Comparison of ENCODE assay signal across 29 cellular contexts in the genomic region with DNA sequence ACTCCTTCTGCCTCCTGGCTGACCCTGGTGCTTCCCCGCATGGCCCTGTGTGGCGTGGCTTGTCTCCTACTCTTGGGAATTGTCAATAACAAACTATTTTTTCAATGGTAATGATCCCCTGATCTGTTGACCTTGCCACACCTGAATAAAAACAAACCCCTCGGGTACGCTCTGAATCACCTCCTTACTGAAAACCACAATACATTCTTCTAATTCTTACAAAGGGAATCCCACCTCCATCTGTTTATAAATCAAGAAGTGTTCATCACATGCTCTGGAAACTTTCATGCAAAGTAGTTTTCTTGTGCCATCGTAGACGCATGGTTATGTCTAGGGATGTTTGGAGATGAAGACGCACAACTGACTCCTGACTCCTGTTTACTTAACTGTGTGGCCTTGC.
DNase-seq lines count a peak whose midpoint lies in the region; ATAC-seq and TF ChIP-seq lines count a peak whose summit lies in the region.
"Had no signal": no experiment of that assay in that cellular context is flagged by ENCODE, and none has a peak within 500 bp of the region (broad histone marks: within the 10 kb centered on the region; RNA-seq: fewer than 3 reads in every experiment).

No MANE protein-coding gene starts in this region.

- H4K20me1 ChIP-seq in PC-3 (ENCODE audit: low read length) (no peaks in the 10 kb centered on the region), mammary epithelial cell (ENCODE audit: insufficient read depth, low read length) (no peaks in the 10 kb centered on the region)
- H4K20me1 ChIP-seq: BLaER1 treated with 17β-estradiol and CSF1 and Interleukin-3, amounts not matched to agents 10 nM and 100 nM had no signal

- H4K91ac ChIP-seq in mesenchymal stem cell (ENCODE audit: low read length): no peak overlapping the region

- no peak overlapping the region for H2BK15ac ChIP-seq in mesenchymal stem cell (ENCODE audit: low read depth, poor library complexity, severe bottlenecking)

- no peaks in the 10 kb centered on the region for H3K79me1 ChIP-seq in mesenchymal stem cell (replicated peaks; ENCODE audit: low read length, poor library complexity, severe bottlenecking)

- 56% methylated on average over 7 of the region's 7 CpGs for WGBS in mammary epithelial cell (ENCODE audit: low coverage, missing lambda C conversion rate)
- WGBS in mesenchymal stem cell: 20% methylated on average over 7 of the region's 7 CpGs

- H3K36me3 Mint-ChIP-seq in activated CD4-positive, alpha-beta T cell treated with anti-CD3 and anti-CD28 coated beads, Interleukin-2, amount 10 ng/mL, durations not matched to agents 24 days and 14 days (ENCODE audit: low read depth): no peaks in the 10 kb centered on the region
- H3K36me3 Mint-ChIP-seq: activated naive CD8-positive, alpha-beta T cell had no signal

- no peak overlapping the region for H2BK12ac ChIP-seq in mesenchymal stem cell (ENCODE audit: low read length in 2 of 2)

- H2BK120ac ChIP-seq in mesenchymal stem cell (ENCODE audit: low read depth, low read length): no peak overlapping the region

- H3K4me1 Mint-ChIP-seq in activated CD4-positive, alpha-beta T cell treated with anti-CD3 and anti-CD28 coated beads, Interleukin-2, amount 10 ng/mL, durations not matched to agents 24 days and 14 days: no peaks in the 10 kb centered on the region
- H3K4me1 Mint-ChIP-seq: T-helper 17 cell had no signal

- H2AFZ ChIP-seq in PC-3 (ENCODE audit: low read length) (no peak overlapping the region), mammary epithelial cell (ENCODE audit: low read depth, low read length) (peak overlapping the region; percentile 53), mesenchymal stem cell (ENCODE audit: low read depth, low read length) (no peak overlapping the region)
- H2AFZ ChIP-seq: GM23248 had no signal

- H3K18ac ChIP-seq in mesenchymal stem cell (ENCODE audit: low read depth in 1 of 2, low read length in 2 of 2): no peak overlapping the region

- H3K9me3 ChIP-seq in PC-3 (ENCODE audit: low read length) (no peaks in the 10 kb centered on the region), mammary epithelial cell (replicated peaks; ENCODE audit: insufficient read depth, low read length) (no peaks in the 10 kb centered on the region), mesenchymal stem cell (ENCODE audit: control insufficient read depth, low read length) (no peaks in the 10 kb centered on the region)
- H3K9me3 ChIP-seq: body of pancreas, lower lobe of right lung, mucosa of descending colon, transverse colon had no signal

- H3K14ac ChIP-seq in mesenchymal stem cell (ENCODE audit: low read length in 2 of 2): no peak overlapping the region

- no peak overlapping the region for H3K4me3 ChIP-seq in PC-3 (ENCODE audit: low read length)
- no peak overlapping the region for H3K4me3 ChIP-seq in mammary epithelial cell (replicated peaks in 1 of 3; ENCODE audit: insufficient read depth in 1 of 3, low read depth in 2 of 3, low read length in 3 of 3)
- H3K4me3 ChIP-seq in mesenchymal stem cell (ENCODE audit: insufficient read depth in 1 of 2, low read depth in 1 of 2, low read length in 2 of 2): no peak overlapping the region
- H3K4me3 ChIP-seq: BLaER1 treated with 17β-estradiol and CSF1 and Interleukin-3, amounts not matched to agents 10 nM and 100 nM; body of pancreas; GM23248; lower lobe of right lung; mucosa of descending colon; transverse colon had no signal

- H3K9me2 ChIP-seq in PC-3 (replicated peaks; ENCODE audit: low read length): no peaks in the 10 kb centered on the region

- H3K36me3 ChIP-seq in PC-3 (ENCODE audit: low read depth, low read length) (no peaks in the 10 kb centered on the region), mammary epithelial cell (ENCODE audit: insufficient read depth, low read length) (no peaks in the 10 kb centered on the region), mesenchymal stem cell (ENCODE audit: control insufficient read depth in 1 of 2, insufficient read depth in 2 of 2, low read depth in 1 of 2, low read length in 2 of 2) (no peaks in the 10 kb centered on the region)
- H3K36me3 ChIP-seq: BLaER1 treated with 17β-estradiol and CSF1 and Interleukin-3, amounts not matched to agents 10 nM and 100 nM; lower lobe of right lung; transverse colon had no signal

- intact Hi-C loops in PC-3 (cut with micrococcal nuclease) (no loop called here), mammary epithelial cell (cut with micrococcal nuclease) (no loop called here)
- intact Hi-C loops in activated CD4-positive, alpha-beta T cell treated with anti-CD3 and anti-CD28 coated beads, Interleukin-2, amount 10 ng/mL, durations not matched to agents 24 days and 14 days (cut with micrococcal nuclease): no loop called here

- no peak overlapping the region for H3K27ac Mint-ChIP-seq in activated CD4-positive, alpha-beta T cell treated with anti-CD3 and anti-CD28 coated beads, Interleukin-2, amount 10 ng/mL, durations not matched to agents 24 days and 14 days
- H3K27ac Mint-ChIP-seq: activated CD8-positive, alpha-beta T cell treated with anti-CD3 and anti-CD28 coated beads, Interleukin-2, amount 10 ng/mL, durations not matched to agents 7 days and 5 days; activated naive CD8-positive, alpha-beta T cell; nephron; T-helper 17 cell had no signal

- no peak overlapping the region for H3K4me3 Mint-ChIP-seq in activated CD4-positive, alpha-beta T cell treated with anti-CD3 and anti-CD28 coated beads, Interleukin-2, amount 10 ng/mL, durations not matched to agents 24 days and 14 days
- H3K4me3 Mint-ChIP-seq: activated CD8-positive, alpha-beta T cell treated with anti-CD3 and anti-CD28 coated beads, Interleukin-2, amount 10 ng/mL, durations not matched to agents 7 days and 5 days; activated naive CD8-positive, alpha-beta T cell; nephron; T-helper 17 cell had no signal

- no peaks in the 10 kb centered on the region for H3K27me3 Mint-ChIP-seq in activated CD4-positive, alpha-beta T cell treated with anti-CD3 and anti-CD28 coated beads, Interleukin-2, amount 10 ng/mL, durations not matched to agents 24 days and 14 days
- H3K27me3 Mint-ChIP-seq: activated naive CD8-positive, alpha-beta T cell had no signal

- H3K4me2 ChIP-seq in PC-3 (ENCODE audit: low read length) (no peak overlapping the region), mammary epithelial cell (ENCODE audit: insufficient read depth, low read depth, low read length) (peak overlapping the region; percentile 28), mesenchymal stem cell (ENCODE audit: low read length, poor library complexity, severe bottlenecking) (no peak overlapping the region)
- H3K4me2 ChIP-seq: BLaER1 treated with 17β-estradiol and CSF1 and Interleukin-3, amounts not matched to agents 10 nM and 100 nM had no signal

- H2BK5ac ChIP-seq in mesenchymal stem cell (ENCODE audit: low read depth, low read length, poor library complexity, severe bottlenecking): no peak overlapping the region

- H3K9ac ChIP-seq in PC-3 (ENCODE audit: low read length) (no peak overlapping the region), mammary epithelial cell (ENCODE audit: insufficient read depth, low read length) (no peak overlapping the region), mesenchymal stem cell (ENCODE audit: low read length) (no peak overlapping the region)
- H3K9ac ChIP-seq: BLaER1 treated with 17β-estradiol and CSF1 and Interleukin-3, amounts not matched to agents 10 nM and 100 nM; GM23248 had no signal

- no peaks in the 10 kb centered on the region for H3K27me3 ChIP-seq in PC-3 (ENCODE audit: low read length)
- H3K27me3 ChIP-seq in mammary epithelial cell (ENCODE audit: insufficient read depth, low read length): no peaks in the 10 kb centered on the region
- H3K27me3 ChIP-seq in mesenchymal stem cell (ENCODE audit: control insufficient read depth in 1 of 2, insufficient read depth in 1 of 2, low read length in 2 of 2): peaks cover 0 to 4% of the 10 kb centered on the region in 2 experiments
- H3K27me3 ChIP-seq: BLaER1 treated with 17β-estradiol and CSF1 and Interleukin-3, amounts not matched to agents 10 nM and 100 nM; body of pancreas had no signal

- no peaks in the 10 kb centered on the region for H3F3A ChIP-seq in PC-3 (ENCODE audit: low read length, unreplicated experiment)

- no peak overlapping the region for H4K8ac ChIP-seq in mesenchymal stem cell (ENCODE audit: low read length)

- BruUV-seq in PC-3 (replicated peaks; lab: Mats Ljungman, UMichigan): no TSS peak
- no TSS peak for BruUV-seq in mammary epithelial cell (replicated peaks; lab: Mats Ljungman, UMichigan)

- in situ Hi-C loops in mammary epithelial cell (cut with MboI; ENCODE audit: low sequenced_read_pairs in 2 of 2): loop anchor here in 1 of 2 donors (25.0 kb wide), 1 partner anchor 423 kb away; no protein-coding TSS in a partner anchor

- POLR2A ChIA-PET in PC-3 (lab: Charles Lee; ENCODE audit: unreplicated experiment): no interaction called here

- H3K23ac ChIP-seq in mesenchymal stem cell (ENCODE audit: low read length in 2 of 2): no peak overlapping the region

- H3K79me2 ChIP-seq in PC-3 (ENCODE audit: low read length) (no peaks in the 10 kb centered on the region), mammary epithelial cell (ENCODE audit: insufficient read depth, low read length) (no peaks in the 10 kb centered on the region)

- no peak for ATAC-seq in PC-3
- no peak for ATAC-seq in HG03439 (IDR thresholded peaks at IDR 0.05; ENCODE audit: unreplicated experiment)
- ATAC-seq: activated CD8-positive, alpha-beta T cell treated with anti-CD3 and anti-CD28 coated beads, Interleukin-2, amount 10 ng/mL, durations not matched to agents 7 days and 5 days; body of pancreas; lower lobe of right lung; mucosa of descending colon; SK-N-SH treated with all-trans-retinoic acid at 6 μM for 48 hours; T-helper 17 cell had no signal

- TF ChIP-seq CTCF in PC-3 (conservative IDR thresholded peaks at IDR 0.05; ENCODE audit: low read depth, low read length) (no peak), mammary epithelial cell (conservative IDR thresholded peaks at IDR 0.05 in 1 of 2, IDR thresholded peaks at IDR 0.05 in 1 of 2; ENCODE audit: extremely low read depth in 1 of 2, insufficient read depth in 1 of 2, low read depth in 1 of 2, low read length in 2 of 2) (no peak)

- no peak overlapping the region for H3K27ac ChIP-seq in PC-3 (ENCODE audit: low read length)
- no peak overlapping the region for H3K27ac ChIP-seq in mammary epithelial cell (ENCODE audit: insufficient read depth, low read depth, low read length)
- no peak overlapping the region for H3K27ac ChIP-seq in mesenchymal stem cell (ENCODE audit: low read length, poor library complexity, severe bottlenecking)
- H3K27ac ChIP-seq: BLaER1 treated with 17β-estradiol and CSF1 and Interleukin-3, amounts not matched to agents 10 nM and 100 nM; body of pancreas; GM23248; lower lobe of right lung; transverse colon had no signal

- no peak overlapping the region for H2AK5ac ChIP-seq in mesenchymal stem cell (ENCODE audit: low read length, severe bottlenecking)

- no peaks in the 10 kb centered on the region for H3K9me3 Mint-ChIP-seq in activated CD4-positive, alpha-beta T cell treated with anti-CD3 and anti-CD28 coated beads, Interleukin-2, amount 10 ng/mL, durations not matched to agents 24 days and 14 days
- H3K9me3 Mint-ChIP-seq: nephron had no signal

- H3K4ac ChIP-seq in mesenchymal stem cell (ENCODE audit: low read depth in 1 of 2, low read length in 2 of 2): no peak overlapping the region

- CTCF ChIA-PET in PC-3 (lab: Charles Lee): no interaction called here
- CTCF ChIA-PET in mammary epithelial cell (lab: Charles Lee; ENCODE audit: low non-redundant PET): no interaction called here

- H3K4me1 ChIP-seq in PC-3 (ENCODE audit: insufficient read depth, low read length) (no peaks in the 10 kb centered on the region), mammary epithelial cell (ENCODE audit: insufficient read depth, low read length) (peaks cover 12% of the 10 kb centered on the region), mesenchymal stem cell (ENCODE audit: control insufficient read depth, insufficient read depth, low read depth, low read length) (peaks cover 14% of the 10 kb centered on the region)
- H3K4me1 ChIP-seq: BLaER1 treated with 17β-estradiol and CSF1 and Interleukin-3, amounts not matched to agents 10 nM and 100 nM; lower lobe of right lung; transverse colon had no signal

- DNase-seq in EH (ENCODE audit: low read depth) (peak; percentile 39), PC-3 (peak; percentile 43), mammary epithelial cell (no peak), mesenchymal stem cell (peak; percentile 80), NCI-H524 (lab: John Stamatoyannopoulos, UW) (no peak)
- DNase-seq in activated CD4-positive, alpha-beta T cell treated with anti-CD3 and anti-CD28 coated beads, Interleukin-2, amount 10 ng/mL, durations not matched to agents 24 days and 14 days: no peak
- no peak for DNase-seq in activated CD4-positive, alpha-beta T cell treated with anti-CD3 and anti-CD28 coated beads for 1 hour
- DNase-seq: activated CD8-positive, alpha-beta T cell treated with anti-CD3 and anti-CD28 coated beads, Interleukin-2, amount 10 ng/mL, durations not matched to agents 7 days and 5 days; activated effector memory CD4-positive, alpha-beta T cell treated with Interleukin-2 at 50 U/mL for 16 hours; body of pancreas; COR-L47; DMS79; GM23248; head of caudate nucleus; kidney; lower lobe of right lung; mucosa of descending colon; NCI-H1105 treated with DMSO at 0.1 percent for 48 hours; NCI-H2081; NCI-H345; NCI-H748 treated with DMSO at 0.1 percent for 48 hours; stimulated activated CD4-positive, alpha-beta T cell treated with anti-CD3 and anti-CD28 coated beads, Interleukin-2, amount 100 ng/mL, for 24 hours; T-helper 17 cell; transverse colon had no signal

- dilution Hi-C loops in mammary epithelial cell (cut with HindIII; ENCODE audit: low sequenced_read_pairs): no loop called here

Comparison
In these comparisons a context has a peak if more than half of its experiments do, and no peak if none do; other contexts are left out.
1. DNase-seq: peak in EH (single experiment), PC-3 (single experiment) and mesenchymal stem cell (single experiment); none in mammary epithelial cell (single experiment), NCI-H524 (0 of 2), activated CD4-positive, alpha-beta T cell treated with anti-CD3 and anti-CD28 coated beads, Interleukin-2, amount 10 ng/mL, durations not matched to agents 24 days and 14 days (single experiment) and activated CD4-positive, alpha-beta T cell treated with anti-CD3 and anti-CD28 coated beads for 1 hour (single experiment).